1 cellular context compared by ENCODE assay signal in the genomic region with DNA sequence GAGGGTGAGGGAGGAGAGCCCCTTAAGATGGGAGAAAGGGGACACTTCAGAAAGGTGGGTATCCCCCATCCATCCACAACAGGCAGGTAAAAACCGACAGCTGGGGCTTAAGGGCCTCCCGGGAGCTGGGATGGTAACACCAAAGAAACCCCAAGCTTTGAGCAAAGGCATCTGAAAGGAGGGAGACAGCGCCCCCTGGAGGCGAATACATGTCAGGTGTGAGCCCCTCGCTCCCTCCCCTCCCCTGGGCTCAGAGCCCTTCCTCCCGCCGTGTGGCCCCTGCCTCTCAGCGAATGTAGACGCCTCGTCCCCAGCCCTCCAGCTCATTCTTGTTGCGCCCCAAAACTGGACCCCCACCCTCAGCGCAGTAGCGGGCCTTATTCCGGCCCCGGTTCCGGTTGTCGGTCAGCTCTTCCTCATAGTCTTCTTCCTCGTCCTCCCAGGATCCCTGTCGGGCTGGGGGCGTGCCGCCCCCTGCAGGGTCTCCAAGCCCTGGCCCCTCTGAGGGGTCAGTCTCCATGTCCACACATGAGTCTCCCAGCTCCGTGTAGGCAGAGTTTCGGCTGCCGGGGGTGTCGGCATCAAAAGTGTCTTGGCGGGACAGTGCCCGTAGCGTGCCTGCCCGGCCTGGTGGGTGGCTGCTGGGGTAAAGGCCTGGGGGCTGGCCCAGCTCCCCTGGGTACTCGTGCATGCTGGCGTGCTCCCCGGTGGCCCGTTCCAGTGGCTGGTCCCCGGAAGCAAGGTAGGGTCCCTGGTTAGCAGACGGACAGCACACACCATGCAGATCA.
TF ChIP-seq lines count a peak whose summit lies in the region.

No MANE protein-coding gene starts in this region.

TF ChIP-seq in SK-N-SH treated with all-trans-retinoic acid at 6 μM for 48 hours, 23 proteins besides CTCF, POLR2A, EP300 and RAD21 (continued from another document):
- TF ChIP-seq, protein P1, sequence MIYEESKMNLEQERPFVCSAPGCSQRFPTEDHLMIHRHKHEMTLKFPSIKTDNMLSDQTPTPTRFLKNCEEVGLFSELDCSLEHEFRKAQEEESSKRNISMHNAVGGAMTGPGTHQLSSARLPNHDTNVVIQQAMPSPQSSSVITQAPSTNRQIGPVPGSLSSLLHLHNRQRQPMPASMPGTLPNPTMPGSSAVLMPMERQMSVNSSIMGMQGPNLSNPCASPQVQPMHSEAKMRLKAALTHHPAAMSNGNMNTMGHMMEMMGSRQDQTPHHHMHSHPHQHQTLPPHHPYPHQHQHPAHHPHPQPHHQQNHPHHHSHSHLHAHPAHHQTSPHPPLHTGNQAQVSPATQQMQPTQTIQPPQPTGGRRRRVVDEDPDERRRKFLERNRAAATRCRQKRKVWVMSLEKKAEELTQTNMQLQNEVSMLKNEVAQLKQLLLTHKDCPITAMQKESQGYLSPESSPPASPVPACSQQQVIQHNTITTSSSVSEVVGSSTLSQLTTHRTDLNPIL (CRISPR knock-in tag; IDR thresholded peaks at IDR 0.05; ENCODE audit: low read depth): no peak
- TF ChIP-seq ZNF70 (CRISPR knock-in tag; IDR thresholded peaks at IDR 0.05) (no peak), PPARA (CRISPR knock-in tag; IDR thresholded peaks at IDR 0.05; ENCODE audit: borderline replicate concordance) (no peak), ZNF565 (CRISPR knock-in tag; conservative IDR thresholded peaks at IDR 0.05; ENCODE audit: low read depth) (no peak), TOX (CRISPR knock-in tag; IDR thresholded peaks at IDR 0.05; ENCODE audit: borderline replicate concordance) (no peak), CSDC2 (CRISPR knock-in tag; IDR thresholded peaks at IDR 0.05) (no peak), ISL1 (CRISPR knock-in tag; IDR thresholded peaks at IDR 0.05) (no peak), ESRRG (CRISPR knock-in tag; IDR thresholded peaks at IDR 0.05) (no peak), GLIS3 (CRISPR knock-in tag; IDR thresholded peaks at IDR 0.05) (no peak), ZNF8 (CRISPR knock-in tag; IDR thresholded peaks at IDR 0.05) (no peak), SNAI2 (CRISPR knock-in tag; IDR thresholded peaks at IDR 0.05) (no peak), ZFP30 (CRISPR knock-in tag; IDR thresholded peaks at IDR 0.05) (no peak), RARB (CRISPR knock-in tag; IDR thresholded peaks at IDR 0.05) (no peak)
- TF ChIP-seq, protein P2, sequence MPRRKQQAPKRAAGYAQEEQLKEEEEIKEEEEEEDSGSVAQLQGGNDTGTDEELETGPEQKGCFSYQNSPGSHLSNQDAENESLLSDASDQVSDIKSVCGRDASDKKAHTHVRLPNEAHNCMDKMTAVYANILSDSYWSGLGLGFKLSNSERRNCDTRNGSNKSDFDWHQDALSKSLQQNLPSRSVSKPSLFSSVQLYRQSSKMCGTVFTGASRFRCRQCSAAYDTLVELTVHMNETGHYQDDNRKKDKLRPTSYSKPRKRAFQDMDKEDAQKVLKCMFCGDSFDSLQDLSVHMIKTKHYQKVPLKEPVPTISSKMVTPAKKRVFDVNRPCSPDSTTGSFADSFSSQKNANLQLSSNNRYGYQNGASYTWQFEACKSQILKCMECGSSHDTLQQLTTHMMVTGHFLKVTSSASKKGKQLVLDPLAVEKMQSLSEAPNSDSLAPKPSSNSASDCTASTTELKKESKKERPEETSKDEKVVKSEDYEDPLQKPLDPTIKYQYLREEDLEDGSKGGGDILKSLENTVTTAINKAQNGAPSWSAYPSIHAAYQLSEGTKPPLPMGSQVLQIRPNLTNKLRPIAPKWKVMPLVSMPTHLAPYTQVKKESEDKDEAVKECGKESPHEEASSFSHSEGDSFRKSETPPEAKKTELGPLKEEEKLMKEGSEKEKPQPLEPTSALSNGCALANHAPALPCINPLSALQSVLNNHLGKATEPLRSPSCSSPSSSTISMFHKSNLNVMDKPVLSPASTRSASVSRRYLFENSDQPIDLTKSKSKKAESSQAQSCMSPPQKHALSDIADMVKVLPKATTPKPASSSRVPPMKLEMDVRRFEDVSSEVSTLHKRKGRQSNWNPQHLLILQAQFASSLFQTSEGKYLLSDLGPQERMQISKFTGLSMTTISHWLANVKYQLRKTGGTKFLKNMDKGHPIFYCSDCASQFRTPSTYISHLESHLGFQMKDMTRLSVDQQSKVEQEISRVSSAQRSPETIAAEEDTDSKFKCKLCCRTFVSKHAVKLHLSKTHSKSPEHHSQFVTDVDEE (CRISPR knock-in tag; IDR thresholded peaks at IDR 0.05): no peak
- TF ChIP-seq, protein P3, sequence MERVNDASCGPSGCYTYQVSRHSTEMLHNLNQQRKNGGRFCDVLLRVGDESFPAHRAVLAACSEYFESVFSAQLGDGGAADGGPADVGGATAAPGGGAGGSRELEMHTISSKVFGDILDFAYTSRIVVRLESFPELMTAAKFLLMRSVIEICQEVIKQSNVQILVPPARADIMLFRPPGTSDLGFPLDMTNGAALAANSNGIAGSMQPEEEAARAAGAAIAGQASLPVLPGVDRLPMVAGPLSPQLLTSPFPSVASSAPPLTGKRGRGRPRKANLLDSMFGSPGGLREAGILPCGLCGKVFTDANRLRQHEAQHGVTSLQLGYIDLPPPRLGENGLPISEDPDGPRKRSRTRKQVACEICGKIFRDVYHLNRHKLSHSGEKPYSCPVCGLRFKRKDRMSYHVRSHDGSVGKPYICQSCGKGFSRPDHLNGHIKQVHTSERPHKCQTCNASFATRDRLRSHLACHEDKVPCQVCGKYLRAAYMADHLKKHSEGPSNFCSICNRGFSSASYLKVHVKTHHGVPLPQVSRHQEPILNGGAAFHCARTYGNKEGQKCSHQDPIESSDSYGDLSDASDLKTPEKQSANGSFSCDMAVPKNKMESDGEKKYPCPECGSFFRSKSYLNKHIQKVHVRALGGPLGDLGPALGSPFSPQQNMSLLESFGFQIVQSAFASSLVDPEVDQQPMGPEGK (CRISPR knock-in tag; IDR thresholded peaks at IDR 0.05; ENCODE audit: borderline replicate concordance): no peak
